33 cellular contexts compared by ENCODE assay signal in the genomic region with DNA sequence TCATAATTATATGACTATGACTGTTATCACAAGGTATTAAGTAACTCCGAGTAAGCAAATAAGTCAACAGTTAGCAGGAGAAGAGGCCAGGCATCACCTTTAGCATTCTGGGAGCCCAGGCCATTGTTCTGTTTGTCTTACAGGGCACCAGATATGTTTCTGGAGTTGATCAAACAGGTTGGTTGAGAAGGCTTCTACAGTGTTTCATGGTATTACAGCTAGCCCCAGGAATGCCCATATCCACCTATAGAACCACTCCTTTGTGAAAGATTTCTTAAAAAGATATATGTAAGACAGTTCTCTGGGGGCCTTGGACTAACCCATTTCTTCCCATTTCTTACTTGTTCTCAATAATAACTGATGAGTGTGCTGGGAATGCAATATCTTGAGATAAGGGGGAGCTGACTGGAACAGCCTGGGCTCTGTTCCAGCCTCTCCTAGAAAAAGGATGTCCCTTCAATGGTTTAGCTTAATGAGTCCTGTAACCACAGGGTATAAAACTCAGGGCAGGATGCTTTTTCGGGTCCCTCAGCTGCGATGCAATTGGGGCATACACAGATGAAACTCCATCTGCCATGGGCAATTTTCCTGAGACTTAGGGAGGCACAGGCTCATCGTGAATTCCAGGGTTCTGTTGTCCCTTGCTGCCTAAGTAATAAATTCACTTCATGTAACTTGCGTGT.
"Had no signal": no experiment of that assay in that cellular context is flagged by ENCODE, and none has a peak within 500 bp of the region (broad histone marks: within the 10 kb centered on the region; RNA-seq: fewer than 3 reads in every experiment).

No MANE protein-coding gene starts in this region.

- H3K4me3 ChIP-seq: adrenal gland, SJCRH30, SK-N-MC had no signal

- H3K4me1 Mint-ChIP-seq: activated CD4-positive, alpha-beta T cell treated with anti-CD3 and anti-CD28 coated beads for 36 hours; activated CD4-positive, alpha-beta T cell treated with anti-CD3 and anti-CD28 coated beads, Interleukin-2, amount 10 ng/mL, durations not matched to agents 7 days and 5 days; brain had no signal

- H3K27ac ChIP-seq: adrenal gland, SJCRH30, SK-N-MC had no signal

- H3K4me3 Mint-ChIP-seq: activated CD4-positive, alpha-beta T cell treated with anti-CD3 and anti-CD28 coated beads for 36 hours; activated CD4-positive, alpha-beta T cell treated with anti-CD3 and anti-CD28 coated beads, Interleukin-2, amount 10 ng/mL, durations not matched to agents 7 days and 5 days; activated CD8-positive, alpha-beta T cell treated with anti-CD3 and anti-CD28 coated beads, Interleukin-2, amount 10 ng/mL, durations not matched to agents 7 days and 5 days; activated naive CD4-positive, alpha-beta T cell treated with anti-CD3 and anti-CD28 coated beads for 36 hours; activated T-cell treated with anti-CD3 and anti-CD28 coated beads, Interleukin-2, amount 50 U/mL, for 24 hours; activated T-helper 1 cell treated with anti-CD3 and anti-CD28 coated beads, Interleukin-12 subunit alpha, Interleukin-12 subunit beta, Interleukin-2, Interleukin-4 antibody, amounts not matched to agents 30 ng/mL and 10 ng/mL and 1 ng/mL, durations not matched to agents 14 hours and 24 hours and 36 hours; brain; T-helper 1 cell treated with Interleukin-12 subunit alpha and Interleukin-12 subunit beta and Interleukin-4 antibody, amounts not matched to agents 30 μg/mL and 1 μg/mL, for 36 hours; T-helper 2 cell treated with Interferon-gamma antibody and Interleukin-4, amounts not matched to agents 5 μg/mL and 100 μg/mL, for 36 hours; WTC11 had no signal

- ATAC-seq: activated CD4-positive, alpha-beta T cell treated with anti-CD3 and anti-CD28 coated beads for 36 hours; activated CD4-positive, CD25-positive, alpha-beta regulatory T cell treated with anti-CD3 and anti-CD28 coated beads, Interleukin-2, amount 50 U/mL, for 24 hours; activated CD8-positive, alpha-beta T cell treated with anti-CD3 and anti-CD28 coated beads, Interleukin-2, amount 10 ng/mL, durations not matched to agents 7 days and 5 days; activated naive CD4-positive, alpha-beta T cell treated with anti-CD3 and anti-CD28 coated beads, Interleukin-2, amount 50 U/mL, for 72 hours; Panc1; WTC11 had no signal

- H3K4me1 ChIP-seq: adrenal gland had no signal

- H3K27me3 ChIP-seq: adrenal gland, SJCRH30 had no signal

- H3K27ac Mint-ChIP-seq: activated CD4-positive, alpha-beta T cell treated with anti-CD3 and anti-CD28 coated beads for 36 hours; activated CD4-positive, alpha-beta T cell treated with anti-CD3 and anti-CD28 coated beads, Interleukin-2, amount 10 ng/mL, durations not matched to agents 7 days and 5 days; activated CD8-positive, alpha-beta T cell treated with anti-CD3 and anti-CD28 coated beads, Interleukin-2, amount 10 ng/mL, durations not matched to agents 7 days and 5 days; activated naive CD4-positive, alpha-beta T cell treated with anti-CD3 and anti-CD28 coated beads for 36 hours; activated naive CD4-positive, alpha-beta T cell treated with anti-CD3 and anti-CD28 coated beads, Interleukin-2, amount 50 U/mL, for 72 hours; activated T-cell treated with anti-CD3 and anti-CD28 coated beads, Interleukin-2, amount 50 U/mL, for 24 hours; activated T-helper 1 cell treated with anti-CD3 and anti-CD28 coated beads, Interleukin-12 subunit alpha, Interleukin-12 subunit beta, Interleukin-2, Interleukin-4 antibody, amounts not matched to agents 30 ng/mL and 10 ng/mL and 1 ng/mL, durations not matched to agents 14 hours and 24 hours and 36 hours; brain; T-helper 1 cell treated with Interleukin-12 subunit alpha and Interleukin-12 subunit beta and Interleukin-4 antibody, amounts not matched to agents 30 μg/mL and 1 μg/mL, for 36 hours; T-helper 2 cell treated with Interferon-gamma antibody and Interleukin-4, amounts not matched to agents 5 μg/mL and 100 μg/mL, for 36 hours; WTC11 had no signal

- H3K36me3 Mint-ChIP-seq: activated naive CD4-positive, alpha-beta T cell treated with anti-CD3 and anti-CD28 coated beads, Interleukin-2, amount 50 U/mL, for 72 hours; brain; WTC11 had no signal

- H3K9me3 Mint-ChIP-seq: activated CD4-positive, alpha-beta T cell treated with anti-CD3 and anti-CD28 coated beads, Interleukin-2, amount 10 ng/mL, durations not matched to agents 7 days and 5 days; activated T-helper 1 cell treated with anti-CD3 and anti-CD28 coated beads, Interleukin-12 subunit alpha, Interleukin-12 subunit beta, Interleukin-2, Interleukin-4 antibody, amounts not matched to agents 30 ng/mL and 10 ng/mL and 1 ng/mL, durations not matched to agents 14 hours and 24 hours and 36 hours; T-helper 2 cell treated with Interferon-gamma antibody and Interleukin-4, amounts not matched to agents 5 μg/mL and 100 μg/mL, for 36 hours had no signal

- DNase-seq: activated CD4-positive, alpha-beta T cell treated with anti-CD3 and anti-CD28 coated beads for 36 hours; activated CD4-positive, alpha-beta T cell treated with anti-CD3 and anti-CD28 coated beads, Interleukin-2, amount 10 ng/mL, durations not matched to agents 7 days and 5 days; activated CD4-positive, alpha-beta T cell treated with anti-CD3 and anti-CD28 coated beads, Interleukin-2, amount 50 U/mL, for 48 hours; activated CD8-positive, alpha-beta T cell treated with anti-CD3 and anti-CD28 coated beads, Interleukin-2, amount 10 ng/mL, durations not matched to agents 7 days and 5 days; activated gamma-delta T cell treated with Interleukin-2 at 50 U/mL for 16 hours; activated naive CD4-positive, alpha-beta T cell treated with anti-CD3 and anti-CD28 coated beads for 36 hours; activated T-cell treated with anti-CD3 and anti-CD28 coated beads, Interleukin-2, amount 50 U/mL, for 24 hours; adrenal gland; anterior cingulate cortex; central memory CD4-positive, alpha-beta T cell; Kasumi-1; KG1; MM.1S; NCI-H1092; NCI-H146; NCI-H187; NCI-H2081; NCI-H2171 treated with DMSO at 0.1 percent for 48 hours; NCI-H2227 treated with DMSO at 0.1 percent for 48 hours; NCI-H446 treated with DMSO at 0.1 percent for 48 hours; NCI-H524; NCI-H69; SHP77; SJCRH30 had no signal

- H3K36me3 ChIP-seq: adrenal gland, SJCRH30 had no signal
